11 cellular contexts compared by ENCODE assay signal in genomic region chr9:99465231-99465891, GRCh38.
A peak's percentile ranks its signal among the peaks of the same experiment; 100 is the strongest.
DNase-seq lines count a peak whose midpoint lies in the region; TF ChIP-seq lines count a peak whose summit lies in the region.
"Had no signal": no experiment of that assay in that cellular context is flagged by ENCODE, and none has a peak within 500 bp of the region (broad histone marks: within the 10 kb centered on the region; RNA-seq: fewer than 3 reads in every experiment).

No MANE protein-coding gene starts in this region.

- H2AFZ ChIP-seq in SK-N-SH (ENCODE audit: low read depth): no peak overlapping the region

- H3K27ac ChIP-seq in SK-N-SH (ENCODE audit: low read depth in 2 of 2, low read length in 1 of 2) (peak overlapping the region in 1 of 2 experiments; percentile 100; a peak in 3 of 4 replicates), substantia nigra (ENCODE audit: low read depth, low read length, poor library complexity, severe bottlenecking) (no peak overlapping the region)
- H3K27ac ChIP-seq: foreskin keratinocyte had no signal

- TF ChIP-seq CTCF in SK-N-SH (IDR thresholded peaks at IDR 0.05): no peak

- DNase-seq in NCI-H1048 (lab: John Stamatoyannopoulos, UW): peak; percentile 36
- DNase-seq in SK-N-SH: peak; percentile 71
- peak; percentile 45 for DNase-seq in inferior parietal cortex (ENCODE audit: extremely low spot score)
- DNase-seq in substantia nigra (lab: John Stamatoyannopoulos, UW): peak in 30 of 49 donors; percentile 3 to 70 (median 17)
- DNase-seq in MG63: no peak
- no peak for DNase-seq in activated T-cell treated with anti-CD3 and anti-CD28 coated beads, Interleukin-2, amount 50 U/mL, for 48 hours
- DNase-seq in foreskin melanocyte: no peak
- DNase-seq: activated CD8-positive, alpha-beta T cell treated with anti-CD3 and anti-CD28 coated beads for 36 hours; activated naive CD4-positive, alpha-beta T cell treated with anti-CD3 and anti-CD28 coated beads for 36 hours; dermis blood vessel endothelial cell; foreskin keratinocyte had no signal

- no peaks in the 10 kb centered on the region for H3K9me3 ChIP-seq in SK-N-SH
- H3K9me3 ChIP-seq in MG63: no peaks in the 10 kb centered on the region

- CTCF ChIA-PET in SK-N-SH (lab: Yijun Ruan, JAX): interaction anchor here (0.8 to 2.6 kb wide), 10 partner anchors 9 to 302 kb away, joined by 3 to 15 read pairs (median 4); no protein-coding TSS in a partner anchor

- no peak overlapping the region; a peak in 1 of 4 replicates for H3K4me3 ChIP-seq in SK-N-SH (ENCODE audit: low read depth in 2 of 2, low read length in 1 of 2)
- no peak overlapping the region for H3K4me3 ChIP-seq in MG63

- H3F3A ChIP-seq in SK-N-SH (replicated peaks; ENCODE audit: insufficient read depth): no peaks in the 10 kb centered on the region

- H3K36me3 ChIP-seq in SK-N-SH (replicated peaks in 1 of 2; ENCODE audit: control insufficient read depth in 1 of 2, insufficient read depth in 2 of 2, low read length in 1 of 2): no peaks in the 10 kb centered on the region
- no peaks in the 10 kb centered on the region for H3K36me3 ChIP-seq in MG63

- WGBS in SK-N-SH (ENCODE audit: low lambda C conversion rate): 44% methylated on average over 7 of the region's 7 CpGs

- no peaks in the 10 kb centered on the region for H3K79me2 ChIP-seq in SK-N-SH (ENCODE audit: insufficient read depth)

- no peak overlapping the region for H3K4me2 ChIP-seq in SK-N-SH

- H3K27me3 ChIP-seq in SK-N-SH (ENCODE audit: insufficient read depth) (no peaks in the 10 kb centered on the region), MG63 (no peaks in the 10 kb centered on the region)

- no peaks in the 10 kb centered on the region for H4K20me1 ChIP-seq in SK-N-SH (ENCODE audit: insufficient read depth)

- POLR2A ChIA-PET in SK-N-SH (lab: Yijun Ruan, JAX): interaction anchor here (0.8 to 3.3 kb wide), 11 partner anchors 11 to 356 kb away, joined by 3 to 14 read pairs (median 4); partner anchors contain the start of gene NR4A3

- peak; percentile 57 for TF ChIP-seq RAD21 in SK-N-SH (IDR thresholded peaks at IDR 0.05; ENCODE audit: low read length)

- TF ChIP-seq EP300 in SK-N-SH (IDR thresholded peaks at IDR 0.05; ENCODE audit: borderline replicate concordance in 1 of 2, low read depth in 1 of 2, low read length in 1 of 2): peak in 1 of 2 experiments; percentile 99; a peak in 2 of 4 replicates

- H3K4me1 ChIP-seq in SK-N-SH (ENCODE audit: control insufficient read depth in 1 of 2, insufficient read depth in 2 of 2, low read depth in 1 of 2, low read length in 1 of 2): peaks cover 13 to 38% of the 10 kb centered on the region in 2 experiments; a peak in 3 of 4 replicates
- H3K4me1 ChIP-seq: foreskin keratinocyte had no signal

- H3K9ac ChIP-seq in SK-N-SH: no peak overlapping the region

- no peaks in the 10 kb centered on the region for H3K9me2 ChIP-seq in SK-N-SH

TF ChIP-seq in SK-N-SH, 30 proteins besides CTCF, POLR2A, EP300 and RAD21:
- peak; percentile 86 for TF ChIP-seq FOXJ3 (CRISPR knock-in tag; IDR thresholded peaks at IDR 0.05)
- peak; percentile 50; the same call in 1 of the 2 replicates for TF ChIP-seq PBX3 (IDR thresholded peaks at IDR 0.05)
- TF ChIP-seq MEF2A (IDR thresholded peaks at IDR 0.05; ENCODE audit: borderline replicate concordance, low read depth): no peak
- TF ChIP-seq NFIC (IDR thresholded peaks at IDR 0.05; ENCODE audit: borderline replicate concordance): peak; percentile 67; the same call in 1 of the 2 replicates
- peak; percentile 60 for TF ChIP-seq MXI1 (IDR thresholded peaks at IDR 0.05; ENCODE audit: low read depth, low read length)
- TF ChIP-seq RCOR1 (IDR thresholded peaks at IDR 0.05; ENCODE audit: low read length): peak; percentile 86
- TF ChIP-seq TEAD4 (IDR thresholded peaks at IDR 0.05; ENCODE audit: borderline replicate concordance, insufficient read depth): peak; percentile 41; the same call in 1 of the 2 replicates
- TF ChIP-seq SIN3A (IDR thresholded peaks at IDR 0.05; ENCODE audit: borderline replicate concordance, low read depth, low read length): no peak
- peak; percentile 29; the same call in 1 of the 2 replicates for TF ChIP-seq SMC3 (IDR thresholded peaks at IDR 0.05; ENCODE audit: low read depth, low read length)
- peak; percentile 81 for TF ChIP-seq CHD2 (IDR thresholded peaks at IDR 0.05; ENCODE audit: low read length, partially characterized antibody)
- no peak for TF ChIP-seq FOSL2 (IDR thresholded peaks at IDR 0.05; ENCODE audit: borderline replicate concordance, low read depth)
- TF ChIP-seq POLR2AphosphoS5 (IDR thresholded peaks at IDR 0.05; ENCODE audit: low read depth, low read length): 0 out of 2 replicates have a peak, but pooled peaks have one; percentile 24
- no peak for TF ChIP-seq USF1 (IDR thresholded peaks at IDR 0.05; ENCODE audit: borderline replicate concordance, low read depth)
- peak; percentile 85 for TF ChIP-seq GATA2 (CRISPR knock-in tag; IDR thresholded peaks at IDR 0.05)
- TF ChIP-seq, protein P1, sequence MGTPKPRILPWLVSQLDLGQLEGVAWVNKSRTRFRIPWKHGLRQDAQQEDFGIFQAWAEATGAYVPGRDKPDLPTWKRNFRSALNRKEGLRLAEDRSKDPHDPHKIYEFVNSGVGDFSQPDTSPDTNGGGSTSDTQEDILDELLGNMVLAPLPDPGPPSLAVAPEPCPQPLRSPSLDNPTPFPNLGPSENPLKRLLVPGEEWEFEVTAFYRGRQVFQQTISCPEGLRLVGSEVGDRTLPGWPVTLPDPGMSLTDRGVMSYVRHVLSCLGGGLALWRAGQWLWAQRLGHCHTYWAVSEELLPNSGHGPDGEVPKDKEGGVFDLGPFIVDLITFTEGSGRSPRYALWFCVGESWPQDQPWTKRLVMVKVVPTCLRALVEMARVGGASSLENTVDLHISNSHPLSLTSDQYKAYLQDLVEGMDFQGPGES (IDR thresholded peaks at IDR 0.05; ENCODE audit: low read depth, low read length): no peak
- peak; percentile 56 for TF ChIP-seq RFX5 (IDR thresholded peaks at IDR 0.05; ENCODE audit: low read length)
- TF ChIP-seq FOXM1 (IDR thresholded peaks at IDR 0.05; ENCODE audit: low read depth): no peak
- TF ChIP-seq TCF12 (IDR thresholded peaks at IDR 0.05): peak; percentile 73
- no peak for TF ChIP-seq JUND (IDR thresholded peaks at IDR 0.05)
- no peak for TF ChIP-seq TAF1 (IDR thresholded peaks at IDR 0.05; ENCODE audit: borderline replicate concordance, low read depth, low read length)
- TF ChIP-seq GABPA (IDR thresholded peaks at IDR 0.05; ENCODE audit: low read depth): no peak

Comparison
In these comparisons a context has a peak if more than half of its experiments do, and no peak if none do; other contexts are left out.
1. DNase-seq: peak in NCI-H1048 (single experiment), SK-N-SH (single experiment), inferior parietal cortex (single experiment) and substantia nigra (30 of 49); none in MG63 (single experiment), activated T-cell treated with anti-CD3 and anti-CD28 coated beads, Interleukin-2, amount 50 U/mL, for 48 hours (0 of 2) and foreskin melanocyte (single experiment).